Comparison of ENCODE assay signal across 22 cellular contexts in the genomic region with DNA sequence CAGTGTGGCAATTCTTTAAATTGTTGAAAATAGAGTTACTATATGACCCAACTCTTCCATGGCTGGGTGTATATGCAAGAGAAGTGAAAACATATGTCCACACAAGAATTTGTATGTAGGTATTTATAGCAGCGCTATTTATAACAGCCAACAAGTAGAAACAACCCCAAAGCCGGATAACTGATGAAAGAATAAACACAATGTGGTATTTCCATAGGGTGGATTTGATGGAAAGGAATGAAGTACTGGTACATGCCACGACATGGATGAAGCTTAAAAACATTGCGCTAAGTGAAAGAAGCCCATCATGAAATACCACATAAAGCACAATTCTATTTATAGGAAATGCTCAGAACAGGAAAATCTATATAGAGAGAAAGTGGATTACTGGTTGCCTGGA.
A peak's percentile ranks its signal among the peaks of the same experiment; 100 is the strongest.
DNase-seq lines count a peak whose midpoint lies in the region; ATAC-seq, FAIRE-seq and TF ChIP-seq lines count a peak whose summit lies in the region.
"Had no signal": no experiment of that assay in that cellular context is flagged by ENCODE, and none has a peak within 500 bp of the region (broad histone marks: within the 10 kb centered on the region; RNA-seq: fewer than 3 reads in every experiment).

No MANE protein-coding gene starts in this region.

- POLR2A ChIA-PET in HEK293 (lab: Yijun Ruan, JAX) = no interaction called here

- no peaks in the 10 kb centered on the region for H3K36me3 Mint-ChIP-seq in stimulated activated effector memory CD8-positive, alpha-beta T cell treated with anti-CD3 and anti-CD28 coated beads, Interleukin-12 subunit alpha, Interleukin-12 subunit beta, amount 100 ng/mL, for 72 hours
- H3K36me3 Mint-ChIP-seq: CD8-positive, alpha-beta T cell had no signal

- CTCF ChIA-PET in HEK293 (lab: Yijun Ruan, JAX) = no interaction called here

- no peak for ATAC-seq in foreskin keratinocyte
- ATAC-seq in stimulated activated effector memory CD8-positive, alpha-beta T cell treated with anti-CD3 and anti-CD28 coated beads, Interleukin-12 subunit alpha, Interleukin-12 subunit beta, amount 100 ng/mL, for 72 hours = no peak
- ATAC-seq: A549; CD8-positive, alpha-beta T cell had no signal

- H3K9me3 ChIP-seq in HEK293 (ENCODE audit: control insufficient read depth, insufficient read depth, low read depth, low read length) = no peaks in the 10 kb centered on the region
- H3K9me3 ChIP-seq: Caco-2 had no signal

- TF ChIP-seq CTCF in HEK293 (tag by site-specific recombination; IDR thresholded peaks at IDR 0.05) = no peak
- no peak for TF ChIP-seq CTCF in bronchial epithelial cell (IDR thresholded peaks at IDR 0.05; ENCODE audit: insufficient read depth, low read length, severe bottlenecking)
- no peak for TF ChIP-seq CTCF in foreskin keratinocyte (conservative IDR thresholded peaks at IDR 0.05)

- peaks cover 3% of the 10 kb centered on the region for H3K9me3 Mint-ChIP-seq in stimulated activated effector memory CD8-positive, alpha-beta T cell treated with anti-CD3 and anti-CD28 coated beads, Interleukin-12 subunit alpha, Interleukin-12 subunit beta, amount 100 ng/mL, for 72 hours
- H3K9me3 Mint-ChIP-seq: CD8-positive, alpha-beta T cell had no signal

- H3K4me3 ChIP-seq in HEK293 (ENCODE audit: low read depth, low read length) (no peak overlapping the region), bronchial epithelial cell (ENCODE audit: low read depth, low read length) (no peak overlapping the region)
- H3K4me3 ChIP-seq: A549; BLaER1 treated with 17β-estradiol and CSF1 and Interleukin-3, amounts not matched to agents 10 nM and 100 nM had no signal

- H3K4me3 Mint-ChIP-seq in stimulated activated effector memory CD8-positive, alpha-beta T cell treated with anti-CD3 and anti-CD28 coated beads, Interleukin-12 subunit alpha, Interleukin-12 subunit beta, amount 100 ng/mL, for 72 hours = no peak overlapping the region
- H3K4me3 Mint-ChIP-seq: B cell; CD4-positive, alpha-beta T cell; CD8-positive, alpha-beta T cell had no signal

- FAIRE-seq in bronchial epithelial cell (lab: Jason Lieb, UNC) = no peak
- FAIRE-seq: A549, D721Med, G401.6, GM12891, GM19239 had no signal

- H3K27ac ChIP-seq in HEK293 (ENCODE audit: extremely low read depth, low read depth, low read length) = no peak overlapping the region
- no peak overlapping the region for H3K27ac ChIP-seq in foreskin keratinocyte
- H3K27ac ChIP-seq: 22Rv1; A549; BLaER1 treated with 17β-estradiol and CSF1 and Interleukin-3, amounts not matched to agents 10 nM and 100 nM; C4-2B had no signal

- no peaks in the 10 kb centered on the region for H3K27me3 ChIP-seq in bronchial epithelial cell (ENCODE audit: control insufficient read depth, insufficient read depth, low read length)
- H3K27me3 ChIP-seq in foreskin keratinocyte = no peaks in the 10 kb centered on the region
- H3K27me3 ChIP-seq: BLaER1 treated with 17β-estradiol and CSF1 and Interleukin-3, amounts not matched to agents 10 nM and 100 nM had no signal

- H3K4me1 ChIP-seq in HEK293 (ENCODE audit: control insufficient read depth, insufficient read depth, low read length) = no peaks in the 10 kb centered on the region
- H3K4me1 ChIP-seq in foreskin keratinocyte = no peaks in the 10 kb centered on the region
- H3K4me1 ChIP-seq: Caco-2 had no signal

- H3K36me3 ChIP-seq in HEK293 (ENCODE audit: control insufficient read depth in 2 of 2, insufficient read depth in 1 of 2, low read length in 2 of 2) = no peaks in the 10 kb centered on the region
- H3K36me3 ChIP-seq in bronchial epithelial cell (ENCODE audit: control insufficient read depth, insufficient read depth, low read length) = no peaks in the 10 kb centered on the region
- H3K36me3 ChIP-seq: BLaER1 treated with 17β-estradiol and CSF1 and Interleukin-3, amounts not matched to agents 10 nM and 100 nM had no signal

- no peak overlapping the region for H3K27ac Mint-ChIP-seq in stimulated activated effector memory CD8-positive, alpha-beta T cell treated with anti-CD3 and anti-CD28 coated beads, Interleukin-12 subunit alpha, Interleukin-12 subunit beta, amount 100 ng/mL, for 72 hours
- H3K27ac Mint-ChIP-seq: B cell; CD4-positive, alpha-beta T cell; CD8-positive, alpha-beta T cell had no signal

- peaks cover 5% of the 10 kb centered on the region for H3K4me1 Mint-ChIP-seq in stimulated activated effector memory CD8-positive, alpha-beta T cell treated with anti-CD3 and anti-CD28 coated beads, Interleukin-12 subunit alpha, Interleukin-12 subunit beta, amount 100 ng/mL, for 72 hours
- H3K4me1 Mint-ChIP-seq: B cell had no signal

- peak; percentile 51 for DNase-seq in bronchial epithelial cell (ENCODE audit: low read depth)
- peak; percentile 20 to 46 for DNase-seq in foreskin keratinocyte
- no peak for DNase-seq in activated CD8-positive, alpha-beta memory T cell treated with anti-CD3 and anti-CD28 coated beads for 24 hours
- DNase-seq in amniotic stem cell (lab: John Stamatoyannopoulos, UW) = no peak
- DNase-seq in stimulated activated effector memory CD8-positive, alpha-beta T cell treated with anti-CD3 and anti-CD28 coated beads, Interleukin-12 subunit alpha, Interleukin-12 subunit beta, amount 100 ng/mL, for 72 hours (ENCODE audit: low spot score in 2 of 2) = no peak
- DNase-seq: AML-193; Caco-2; Calu3; CD4-positive, alpha-beta T cell; CD8-positive, alpha-beta T cell; DMS79 treated with DMSO at 0.1 percent for 48 hours; GF-D8 had no signal

TF ChIP-seq in HEK293, 187 proteins besides CTCF, POLR2A, EP300 and RAD21:
- peak; percentile 20 for TF ChIP-seq SETDB1 (IDR thresholded peaks at IDR 0.05; ENCODE audit: insufficient read length, low read length)
- TF ChIP-seq ZNF24 (tag by site-specific recombination; IDR thresholded peaks at IDR 0.05) = no peak
TF ChIP-seq in HEK293: peak in this region for 1.

Comparison
In these comparisons a context has a peak if more than half of its experiments do, and no peak if none do; other contexts are left out.
1. DNase-seq: peak in bronchial epithelial cell (single experiment) and foreskin keratinocyte (2 of 2); none in activated CD8-positive, alpha-beta memory T cell treated with anti-CD3 and anti-CD28 coated beads for 24 hours (single experiment), amniotic stem cell (single experiment) and stimulated activated effector memory CD8-positive, alpha-beta T cell treated with anti-CD3 and anti-CD28 coated beads, Interleukin-12 subunit alpha, Interleukin-12 subunit beta, amount 100 ng/mL, for 72 hours (0 of 2).